In genomic region chr1:183847646-183848045, GRCh38 we compare ENCODE assay signal across 16 cellular contexts.
"Had no signal": no experiment of that assay in that cellular context is flagged by ENCODE, and none has a peak within 500 bp of the region (broad histone marks: within the 10 kb centered on the region; RNA-seq: fewer than 3 reads in every experiment).

No MANE protein-coding gene starts in this region.

- H3K9me3 ChIP-seq: breast epithelium, colonic mucosa, mucosa of descending colon, sigmoid colon, testis, upper lobe of left lung had no signal

- DNase-seq: activated CD4-positive, alpha-beta T cell treated with anti-CD3 and anti-CD28 coated beads for 1 hour; activated CD4-positive, alpha-beta T cell treated with anti-CD3 and anti-CD28 coated beads, Interleukin-2, amount 50 U/mL, for 1 hour; activated CD8-positive, alpha-beta T cell treated with anti-CD3 and anti-CD28 coated beads, Interleukin-2, amount 10 ng/mL, durations not matched to agents 7 days and 5 days; colonic mucosa; endodermal cell; erythroblast; foreskin fibroblast; mucosa of descending colon; nucleus accumbens; sigmoid colon; stimulated activated CD4-positive, alpha-beta T cell treated with anti-CD3 and anti-CD28 coated beads, Interleukin-4, amount 100 ng/mL, for 1 hour; stimulated activated naive CD4-positive, alpha-beta T cell; T-helper 9 cell; testis; upper lobe of left lung had no signal

- H3K4me3 ChIP-seq: breast epithelium, colonic mucosa, mucosa of descending colon, sigmoid colon, testis, upper lobe of left lung had no signal

- H3K27ac ChIP-seq: breast epithelium, colonic mucosa, sigmoid colon, testis had no signal

- ATAC-seq: activated CD8-positive, alpha-beta T cell treated with anti-CD3 and anti-CD28 coated beads, Interleukin-2, amount 10 ng/mL, durations not matched to agents 7 days and 5 days; mucosa of descending colon had no signal

- H3K36me3 ChIP-seq: breast epithelium, colonic mucosa, sigmoid colon, upper lobe of left lung had no signal

- H3K27me3 ChIP-seq: breast epithelium, colonic mucosa, sigmoid colon, testis, upper lobe of left lung had no signal

- H3K4me1 ChIP-seq: breast epithelium, colonic mucosa had no signal
